8 cellular contexts compared by ENCODE assay signal in the genomic region with DNA sequence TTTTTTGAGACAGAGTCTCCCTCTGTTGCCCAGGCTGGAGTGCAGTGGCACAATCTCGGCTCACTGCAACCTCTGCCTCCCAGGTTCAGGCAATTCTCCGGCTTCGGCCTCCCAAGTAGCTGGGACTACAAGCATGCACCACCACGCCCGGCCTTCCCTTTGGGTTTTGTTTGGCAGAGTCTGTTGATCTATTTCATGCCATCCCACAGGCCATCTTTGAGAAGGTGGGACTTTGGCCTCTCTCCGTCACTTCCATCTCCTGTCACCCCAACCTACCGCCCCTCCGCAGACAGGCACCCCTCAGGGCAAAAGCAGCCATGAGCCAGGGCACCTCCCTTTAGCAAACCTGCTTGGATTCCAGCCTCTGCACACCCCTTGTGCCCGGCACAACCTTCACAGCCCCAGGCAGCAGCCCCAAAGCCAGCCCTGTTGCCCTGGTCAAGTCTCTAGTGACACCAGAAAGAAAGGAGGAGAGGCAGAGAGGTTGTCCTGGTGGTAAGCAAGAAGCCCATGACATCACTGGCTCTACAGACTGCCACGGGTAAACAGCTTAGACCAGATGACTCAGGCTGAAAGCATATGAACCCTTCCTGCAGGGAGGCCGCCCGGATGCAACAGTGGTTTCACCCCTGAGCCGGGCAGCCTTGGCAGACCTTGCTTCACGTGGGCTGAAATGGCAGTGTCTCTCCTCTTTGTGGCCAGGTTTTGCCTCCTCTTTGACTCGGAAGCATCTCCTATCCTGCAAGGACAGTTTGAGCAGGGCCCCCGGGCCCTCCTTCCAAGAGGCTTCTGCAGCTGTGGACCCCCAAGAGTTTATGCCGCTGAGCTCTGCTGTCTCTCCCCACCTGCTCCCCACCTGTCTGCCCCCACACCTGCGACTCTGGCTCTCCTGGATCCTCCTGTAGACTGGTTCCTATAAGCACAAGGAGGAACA. TPM values are rescaled to one million over a fixed set of nuclear protein-coding genes. Genes with fewer than 3 reads are reported as not detected.
A peak's percentile ranks its signal among the peaks of the same experiment; 100 is the strongest.
DNase-seq lines count a peak whose midpoint lies in the region; ATAC-seq and TF ChIP-seq lines count a peak whose summit lies in the region.

No MANE protein-coding gene starts in this region.

- no peaks in the 10 kb centered on the region for H3K9me3 Mint-ChIP-seq in WTC11

- no peaks in the 10 kb centered on the region for H3K36me3 Mint-ChIP-seq in WTC11

- intact Hi-C loops in thyroid gland (cut with DNase I): no loop called here

- H3K36me3 ChIP-seq in mucosa of stomach (ENCODE audit: control insufficient read depth, insufficient read depth, low read length): no peaks in the 10 kb centered on the region
- no peaks in the 10 kb centered on the region for H3K36me3 ChIP-seq in thyroid gland

- H3K4me3 ChIP-seq in mucosa of stomach (ENCODE audit: low read length) (no peak overlapping the region), thyroid gland (replicated peaks in 1 of 3) (no peak overlapping the region)

- peaks cover 4% of the 10 kb centered on the region for H3K4me1 Mint-ChIP-seq in WTC11

- 78 to 84% methylated on average over 16 to 18 of the region's 18 CpGs for WGBS in thyroid gland, 2 donors

- TF ChIP-seq POLR2A in thyroid gland (IDR thresholded peaks at IDR 0.05): no peak

- POLR2A ChIA-PET in WTC11 (lab: Charles Lee): no interaction called here

- CTCF ChIA-PET in WTC11 (lab: Charles Lee): interaction anchor here (0.6 to 1.3 kb wide), 3 partner anchors 38 to 313 kb away, joined by 3 to 4 read pairs (median 3); no protein-coding TSS in a partner anchor

- H3K4me1 ChIP-seq in mucosa of stomach (ENCODE audit: control insufficient read depth, insufficient read depth, low read length) (peaks cover 32% of the 10 kb centered on the region), thyroid gland (peaks cover 14 to 29% of the 10 kb centered on the region in 2 donors)

- no peak for TF ChIP-seq CTCF in WTC11 (IDR thresholded peaks at IDR 0.05)
- TF ChIP-seq CTCF in thyroid gland (IDR thresholded peaks at IDR 0.05): no peak

- H3K27me3 Mint-ChIP-seq in WTC11 (ENCODE audit: low read depth): no peaks in the 10 kb centered on the region; the same call in 1 of the 2 replicates

- H3K9me3 ChIP-seq in mucosa of stomach (ENCODE audit: control insufficient read depth, low read length): no peaks in the 10 kb centered on the region
- H3K9me3 ChIP-seq in thyroid gland: no peaks in the 10 kb centered on the region

- no peak overlapping the region for H3K4me3 Mint-ChIP-seq in WTC11

- H3K27ac Mint-ChIP-seq in WTC11: peak overlapping the region; percentile 15; the same call in 1 of the 2 replicates

- no peaks in the 10 kb centered on the region for H3K27me3 ChIP-seq in mucosa of stomach (ENCODE audit: control insufficient read depth, insufficient read depth, low read length)
- no peaks in the 10 kb centered on the region for H3K27me3 ChIP-seq in thyroid gland

- ATAC-seq in WTC11: no peak

- in situ Hi-C loops in G401 (cut with HindIII; ENCODE audit: low sequenced_read_pairs): no loop called here

- H3K27ac ChIP-seq in thyroid gland: peak overlapping the region; percentile 77 to 94 (median 86)

- DNase-seq in G401 (ENCODE audit: low spot score) (peak; percentile 33), Kasumi-1 (lab: John Stamatoyannopoulos, UW) (peak; percentile 20 to 21), WTC11 (ENCODE audit: low spot score) (no peak), dermis microvascular lymphatic vessel endothelial cell (ENCODE audit: low read depth in 2 of 2) (peak; percentile 87 to 99), thyroid gland (peak in 1 of 2 donors; percentile 25), hippocampal formation (lab: John Stamatoyannopoulos, UW) (no peak), DMS79 treated with DMSO at 0.1 percent for 48 hours (lab: John Stamatoyannopoulos, UW) (no peak)

- H3K9ac ChIP-seq in mucosa of stomach (ENCODE audit: low read length): peak overlapping the region; percentile 54

TF ChIP-seq in WTC11, 78 proteins besides CTCF, POLR2A, EP300 and RAD21 (continues in another document):
- no peak for TF ChIP-seq ZNF423 (CRISPR knock-in tag; IDR thresholded peaks at IDR 0.05)
- TF ChIP-seq JAZF1 (CRISPR knock-in tag; IDR thresholded peaks at IDR 0.05): no peak
- TF ChIP-seq EMX1 (CRISPR knock-in tag; IDR thresholded peaks at IDR 0.05): no peak
- TF ChIP-seq, protein P1, sequence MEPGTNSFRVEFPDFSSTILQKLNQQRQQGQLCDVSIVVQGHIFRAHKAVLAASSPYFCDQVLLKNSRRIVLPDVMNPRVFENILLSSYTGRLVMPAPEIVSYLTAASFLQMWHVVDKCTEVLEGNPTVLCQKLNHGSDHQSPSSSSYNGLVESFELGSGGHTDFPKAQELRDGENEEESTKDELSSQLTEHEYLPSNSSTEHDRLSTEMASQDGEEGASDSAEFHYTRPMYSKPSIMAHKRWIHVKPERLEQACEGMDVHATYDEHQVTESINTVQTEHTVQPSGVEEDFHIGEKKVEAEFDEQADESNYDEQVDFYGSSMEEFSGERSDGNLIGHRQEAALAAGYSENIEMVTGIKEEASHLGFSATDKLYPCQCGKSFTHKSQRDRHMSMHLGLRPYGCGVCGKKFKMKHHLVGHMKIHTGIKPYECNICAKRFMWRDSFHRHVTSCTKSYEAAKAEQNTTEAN (CRISPR knock-in tag; IDR thresholded peaks at IDR 0.05): no peak
- no peak for TF ChIP-seq SMAD4 (CRISPR knock-in tag; IDR thresholded peaks at IDR 0.05)
- TF ChIP-seq ATF1 (CRISPR knock-in tag; IDR thresholded peaks at IDR 0.05): no peak
- TF ChIP-seq, protein P2, sequence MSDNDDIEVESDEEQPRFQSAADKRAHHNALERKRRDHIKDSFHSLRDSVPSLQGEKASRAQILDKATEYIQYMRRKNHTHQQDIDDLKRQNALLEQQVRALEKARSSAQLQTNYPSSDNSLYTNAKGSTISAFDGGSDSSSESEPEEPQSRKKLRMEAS (CRISPR knock-in tag; IDR thresholded peaks at IDR 0.05): no peak
- TF ChIP-seq, protein P3, sequence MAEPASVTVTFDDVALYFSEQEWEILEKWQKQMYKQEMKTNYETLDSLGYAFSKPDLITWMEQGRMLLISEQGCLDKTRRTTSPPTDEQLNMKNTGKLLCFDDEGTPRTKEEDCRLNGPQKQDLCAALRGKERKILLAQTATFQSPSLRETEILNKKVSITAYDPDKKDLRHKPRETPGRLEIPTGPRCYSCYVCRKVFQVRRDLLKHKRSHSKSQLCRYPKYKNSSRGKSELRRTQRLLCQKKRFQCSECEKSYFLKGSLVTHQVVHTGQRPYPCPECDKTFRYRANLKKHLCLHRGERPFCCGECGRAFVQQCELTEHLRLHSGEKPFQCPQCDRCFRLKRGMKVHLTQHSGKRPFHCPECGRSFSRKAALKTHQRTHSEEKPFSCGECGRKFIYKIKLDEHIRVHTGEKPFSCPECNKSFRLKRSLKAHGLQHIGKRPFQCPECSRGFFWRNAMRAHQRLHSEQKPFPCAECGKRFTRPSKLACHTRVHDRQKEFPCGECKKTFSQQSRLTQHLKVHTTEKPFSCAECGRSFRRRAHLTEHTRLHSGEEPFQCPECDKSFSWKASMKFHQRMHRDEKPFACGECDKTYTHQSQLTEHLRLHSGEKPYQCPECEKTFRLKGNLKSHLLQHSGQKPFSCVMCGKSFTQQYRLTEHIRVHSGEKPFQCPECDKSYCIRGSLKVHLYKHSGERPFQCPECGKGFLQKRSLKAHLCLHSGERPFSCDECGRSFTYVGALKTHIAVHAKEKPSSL (CRISPR knock-in tag; conservative IDR thresholded peaks at IDR 0.05): no peak
- TF ChIP-seq, protein P4, sequence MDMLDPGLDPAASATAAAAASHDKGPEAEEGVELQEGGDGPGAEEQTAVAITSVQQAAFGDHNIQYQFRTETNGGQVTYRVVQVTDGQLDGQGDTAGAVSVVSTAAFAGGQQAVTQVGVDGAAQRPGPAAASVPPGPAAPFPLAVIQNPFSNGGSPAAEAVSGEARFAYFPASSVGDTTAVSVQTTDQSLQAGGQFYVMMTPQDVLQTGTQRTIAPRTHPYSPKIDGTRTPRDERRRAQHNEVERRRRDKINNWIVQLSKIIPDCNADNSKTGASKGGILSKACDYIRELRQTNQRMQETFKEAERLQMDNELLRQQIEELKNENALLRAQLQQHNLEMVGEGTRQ (CRISPR knock-in tag; IDR thresholded peaks at IDR 0.05): no peak
- TF ChIP-seq, protein P5, sequence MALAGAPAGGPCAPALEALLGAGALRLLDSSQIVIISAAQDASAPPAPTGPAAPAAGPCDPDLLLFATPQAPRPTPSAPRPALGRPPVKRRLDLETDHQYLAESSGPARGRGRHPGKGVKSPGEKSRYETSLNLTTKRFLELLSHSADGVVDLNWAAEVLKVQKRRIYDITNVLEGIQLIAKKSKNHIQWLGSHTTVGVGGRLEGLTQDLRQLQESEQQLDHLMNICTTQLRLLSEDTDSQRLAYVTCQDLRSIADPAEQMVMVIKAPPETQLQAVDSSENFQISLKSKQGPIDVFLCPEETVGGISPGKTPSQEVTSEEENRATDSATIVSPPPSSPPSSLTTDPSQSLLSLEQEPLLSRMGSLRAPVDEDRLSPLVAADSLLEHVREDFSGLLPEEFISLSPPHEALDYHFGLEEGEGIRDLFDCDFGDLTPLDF (CRISPR knock-in tag; IDR thresholded peaks at IDR 0.05): no peak
- no peak for TF ChIP-seq ETV6 (CRISPR knock-in tag; IDR thresholded peaks at IDR 0.05)
- no peak for TF ChIP-seq IRF2 (CRISPR knock-in tag; IDR thresholded peaks at IDR 0.05; ENCODE audit: borderline replicate concordance, low read depth)
- no peak for TF ChIP-seq ESRRA (CRISPR knock-in tag; IDR thresholded peaks at IDR 0.05; ENCODE audit: borderline replicate concordance)
- no peak for TF ChIP-seq NR3C1 (CRISPR knock-in tag; conservative IDR thresholded peaks at IDR 0.05; ENCODE audit: low read depth)
- TF ChIP-seq, protein P6, sequence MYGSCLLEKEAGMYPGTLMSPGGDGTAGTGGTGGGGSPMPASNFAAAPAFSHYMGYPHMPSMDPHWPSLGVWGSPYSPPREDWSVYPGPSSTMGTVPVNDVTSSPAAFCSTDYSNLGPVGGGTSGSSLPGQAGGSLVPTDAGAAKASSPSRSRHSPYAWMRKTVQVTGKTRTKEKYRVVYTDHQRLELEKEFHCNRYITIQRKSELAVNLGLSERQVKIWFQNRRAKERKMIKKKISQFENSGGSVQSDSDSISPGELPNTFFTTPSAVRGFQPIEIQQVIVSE (CRISPR knock-in tag; IDR thresholded peaks at IDR 0.05; ENCODE audit: borderline replicate concordance): no peak

RNA-seq across cellular contexts. Expression of a gene that starts 8.1 kb away (rescaled TPM):
- 32.4 and 37.5 TPM in 2 replicates for total RNA-seq in G401 (2014; rRNA removed; shearing (Covaris generic))
- 36.9 to 39.3 TPM (median 37.1 TPM) in 3 replicates for total RNA-seq in WTC11 (2021)
- total RNA-seq in dermis microvascular lymphatic vessel endothelial cell: 34.5 and 112 TPM in 2 replicates
- 100 to 1,000 TPM in 1 of 4 donors, 10 to 100 TPM in 3; 52.9 to 133 (median 82.2) TPM for total RNA-seq in thyroid gland

RNA-seq across cellular contexts. Expression of a gene that starts 30.3 kb away (rescaled TPM):
- total RNA-seq in G401 (2014; rRNA removed; shearing (Covaris generic)): 0.37 TPM in 1 of 2 replicates, not detected in the other
- 0.61 to 0.89 TPM (median 0.89 TPM) in 3 replicates for total RNA-seq in WTC11 (2021)
- 0.64 and 2.3 TPM in 2 replicates for total RNA-seq in dermis microvascular lymphatic vessel endothelial cell
- total RNA-seq in thyroid gland: 1 to 10 TPM in 3 of 4 donors, under 1 TPM in 1; 0.67 to 1.6 (median 1.4) TPM

RNA-seq across cellular contexts. Expression of a gene that starts 46.4 kb away (rescaled TPM):
- 24.1 and 44.7 TPM in 2 replicates for total RNA-seq in G401 (2014; rRNA removed; shearing (Covaris generic))
- 57.9 to 88.6 TPM (median 86.9 TPM) in 3 replicates for total RNA-seq in WTC11 (2021)
- 1.4 and 2.8 TPM in 2 replicates for total RNA-seq in dermis microvascular lymphatic vessel endothelial cell
- 100 to 1,000 TPM; 193 to 443 (median 390) TPM for total RNA-seq in thyroid gland

Comparison
In these comparisons a context has a peak if more than half of its experiments do, and no peak if none do; other contexts are left out.
1. DNase-seq: peak in G401 (single experiment), Kasumi-1 (2 of 2) and dermis microvascular lymphatic vessel endothelial cell (2 of 2); none in WTC11 (single experiment), hippocampal formation (0 of 2) and DMS79 treated with DMSO at 0.1 percent for 48 hours (single experiment).